Comparison of ENCODE assay signal across 14 cellular contexts in the genomic region with DNA sequence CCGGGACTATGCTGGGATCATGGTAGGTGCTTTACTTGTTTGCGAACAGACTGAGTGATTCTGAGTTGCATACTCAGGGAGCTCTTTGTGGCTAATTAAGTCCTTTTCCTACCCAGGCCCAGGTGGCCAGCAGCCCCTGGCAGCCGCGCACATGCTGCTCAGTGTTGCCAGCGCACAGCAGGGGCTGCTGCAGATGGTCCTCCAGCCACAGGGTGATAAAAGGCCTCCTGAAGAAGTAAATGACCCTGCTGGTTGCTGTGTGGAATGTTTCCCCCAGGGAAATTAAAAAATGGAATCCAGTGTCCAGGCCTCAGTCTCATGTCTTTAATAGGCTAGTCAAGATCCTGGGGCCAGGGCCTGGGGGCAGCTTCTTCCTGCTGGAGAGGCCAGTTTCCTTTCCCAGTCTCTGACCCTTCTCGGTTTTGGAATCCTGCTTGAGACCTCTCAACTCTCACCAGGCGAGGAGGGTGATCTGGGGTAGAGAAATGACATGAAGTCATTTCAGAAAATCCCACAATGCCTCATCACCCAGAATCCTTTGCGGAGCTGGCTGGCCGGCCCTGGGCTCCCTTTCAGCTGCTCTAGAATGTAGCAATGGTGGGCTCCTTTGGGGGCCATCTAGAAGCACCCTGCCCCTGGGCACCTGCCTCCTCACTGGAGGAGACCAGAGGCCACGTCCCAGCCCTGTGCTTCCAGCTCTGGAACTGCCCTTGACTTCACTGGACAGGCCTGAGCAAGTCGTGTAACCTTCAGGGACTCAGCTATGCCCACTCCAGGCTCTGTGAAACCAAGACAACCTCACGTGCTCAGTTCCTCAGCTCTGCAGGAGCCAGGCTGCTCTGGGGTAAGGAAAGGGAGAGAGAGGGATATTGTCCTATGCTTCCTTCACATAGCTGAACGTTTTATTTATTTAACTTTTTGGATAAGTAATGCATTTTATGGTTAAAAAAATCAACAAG.
DNase-seq lines count a peak whose midpoint lies in the region.
"Had no signal": no experiment of that assay in that cellular context is flagged by ENCODE, and none has a peak within 500 bp of the region (broad histone marks: within the 10 kb centered on the region; RNA-seq: fewer than 3 reads in every experiment).

No MANE protein-coding gene starts in this region.

- H3K27ac Mint-ChIP-seq in dendritic cell treated with granulocyte-macrophage colony-stimulating factor and Interleukin-4, amounts not matched to agents 40 ng/mL and 50 ng/mL, for 4 days: peak overlapping the region; percentile 32
- H3K27ac Mint-ChIP-seq: activated naive CD8-positive, alpha-beta T cell treated with anti-CD3 and anti-CD28 coated beads, Interleukin-2, amount 10 ng/mL, durations not matched to agents 7 days and 5 days had no signal

- H3K4me3 ChIP-seq in skeletal muscle tissue (ENCODE audit: low read length in 3 of 3): peak overlapping the region in 1 of 3 donors; percentile 17
- H3K4me3 ChIP-seq in effector memory CD4-positive, alpha-beta T cell (ENCODE audit: insufficient read depth, low read depth, low read length, poor library complexity, severe bottlenecking): no peak overlapping the region
- H3K4me3 ChIP-seq: HAP-1, SJCRH30 had no signal

- H3K27me3 Mint-ChIP-seq in dendritic cell treated with granulocyte-macrophage colony-stimulating factor and Interleukin-4, amounts not matched to agents 40 ng/mL and 50 ng/mL, for 4 days: no peaks in the 10 kb centered on the region
- H3K27me3 Mint-ChIP-seq: activated naive CD8-positive, alpha-beta T cell treated with anti-CD3 and anti-CD28 coated beads, Interleukin-2, amount 10 ng/mL, durations not matched to agents 7 days and 5 days had no signal

- no peaks in the 10 kb centered on the region for H3K27me3 ChIP-seq in skeletal muscle tissue (ENCODE audit: control insufficient read depth in 3 of 3, insufficient read depth in 3 of 3, low read length in 3 of 3)
- no peaks in the 10 kb centered on the region for H3K27me3 ChIP-seq in effector memory CD4-positive, alpha-beta T cell (replicated peaks; ENCODE audit: control insufficient read depth, insufficient read depth, low read length, poor library complexity, severe bottlenecking)
- H3K27me3 ChIP-seq: SJCRH30 had no signal

- DNase-seq in NCI-H2227 (lab: John Stamatoyannopoulos, UW; ENCODE audit: unreplicated experiment): peak; percentile 48
- DNase-seq in NCI-H2227 treated with DMSO at 0.1 percent for 48 hours (lab: John Stamatoyannopoulos, UW): no peak
- DNase-seq in NCI-H446 treated with DMSO at 0.1 percent for 48 hours (lab: John Stamatoyannopoulos, UW): peak; percentile 88
- DNase-seq in effector memory CD4-positive, alpha-beta T cell: no peak
- DNase-seq in stimulated activated CD4-positive, alpha-beta T cell treated with anti-CD3 and anti-CD28 coated beads, Interleukin-4, amount 100 ng/mL, for 1 hour: no peak
- no peak for DNase-seq in iPS-NIHi11 (ENCODE audit: low spot score)
- DNase-seq: activated CD4-positive, alpha-beta T cell treated with anti-CD3 and anti-CD28 coated beads, Interleukin-2, amount 50 U/mL, for 1 hour; activated naive CD8-positive, alpha-beta T cell treated with anti-CD3 and anti-CD28 coated beads, Interleukin-2, amount 10 ng/mL, durations not matched to agents 7 days and 5 days; kidney glomerular epithelial cell; MV-4-11 had no signal

- intact Hi-C loops in dendritic cell treated with granulocyte-macrophage colony-stimulating factor and Interleukin-4, amounts not matched to agents 40 ng/mL and 50 ng/mL, for 4 days (cut with micrococcal nuclease): loop anchor here (5.0 kb wide), 1 partner anchor 227 kb away; no protein-coding TSS in a partner anchor

- H3K36me3 Mint-ChIP-seq in dendritic cell treated with granulocyte-macrophage colony-stimulating factor and Interleukin-4, amounts not matched to agents 40 ng/mL and 50 ng/mL, for 4 days (ENCODE audit: low read depth): peaks cover 10% of the 10 kb centered on the region

- no peak overlapping the region for H3K4me3 Mint-ChIP-seq in dendritic cell treated with granulocyte-macrophage colony-stimulating factor and Interleukin-4, amounts not matched to agents 40 ng/mL and 50 ng/mL, for 4 days
- H3K4me3 Mint-ChIP-seq: activated naive CD8-positive, alpha-beta T cell treated with anti-CD3 and anti-CD28 coated beads, Interleukin-2, amount 10 ng/mL, durations not matched to agents 7 days and 5 days had no signal

- H3K4me1 ChIP-seq in skeletal muscle tissue (ENCODE audit: control insufficient read depth in 3 of 3, insufficient read depth in 3 of 3, low read length in 3 of 3): peaks cover 22 to 37% (median 26%) of the 10 kb centered on the region in 3 donors
- peaks cover 3% of the 10 kb centered on the region for H3K4me1 ChIP-seq in effector memory CD4-positive, alpha-beta T cell (ENCODE audit: control insufficient read depth, insufficient read depth, low read length, poor library complexity, severe bottlenecking)
- H3K4me1 ChIP-seq: SJCRH30 had no signal

- H3K9ac ChIP-seq in skeletal muscle tissue (ENCODE audit: low read depth in 1 of 3, low read length in 3 of 3): peak overlapping the region in 1 of 3 donors; percentile 63

- H3K9me3 Mint-ChIP-seq in dendritic cell treated with granulocyte-macrophage colony-stimulating factor and Interleukin-4, amounts not matched to agents 40 ng/mL and 50 ng/mL, for 4 days: peaks cover 13% of the 10 kb centered on the region

- H3K36me3 ChIP-seq in skeletal muscle tissue (ENCODE audit: control insufficient read depth in 3 of 3, insufficient read depth in 3 of 3, low read length in 3 of 3): no peaks in the 10 kb centered on the region
- H3K36me3 ChIP-seq in effector memory CD4-positive, alpha-beta T cell (ENCODE audit: control insufficient read depth, insufficient read depth, low read length): no peaks in the 10 kb centered on the region
- H3K36me3 ChIP-seq: HAP-1, SJCRH30 had no signal

- peak overlapping the region; percentile 3 for H3K27ac ChIP-seq in skeletal muscle tissue (ENCODE audit: low read depth, low read length)
- H3K27ac ChIP-seq in effector memory CD4-positive, alpha-beta T cell (ENCODE audit: insufficient read depth, low read length, poor library complexity, severe bottlenecking): no peak overlapping the region
- H3K27ac ChIP-seq: SJCRH30 had no signal

- H3K9me3 ChIP-seq in skeletal muscle tissue (ENCODE audit: control insufficient read depth in 3 of 3, low read length in 3 of 3): no peaks in the 10 kb centered on the region
- H3K9me3 ChIP-seq in effector memory CD4-positive, alpha-beta T cell (ENCODE audit: control insufficient read depth, low read length): no peaks in the 10 kb centered on the region
- H3K9me3 ChIP-seq: HAP-1, SJCRH30 had no signal

- H3K4me1 Mint-ChIP-seq in dendritic cell treated with granulocyte-macrophage colony-stimulating factor and Interleukin-4, amounts not matched to agents 40 ng/mL and 50 ng/mL, for 4 days (ENCODE audit: low read depth): peaks cover 69% of the 10 kb centered on the region

Comparison
In these comparisons a context has a peak if more than half of its experiments do, and no peak if none do; other contexts are left out.
1. DNase-seq: peak in NCI-H2227 (single experiment) and NCI-H446 treated with DMSO at 0.1 percent for 48 hours (single experiment); none in NCI-H2227 treated with DMSO at 0.1 percent for 48 hours (single experiment), effector memory CD4-positive, alpha-beta T cell (0 of 3), stimulated activated CD4-positive, alpha-beta T cell treated with anti-CD3 and anti-CD28 coated beads, Interleukin-4, amount 100 ng/mL, for 1 hour (single experiment) and iPS-NIHi11 (single experiment).